ENCODE assay signal across 11 cellular contexts in the genomic region with DNA sequence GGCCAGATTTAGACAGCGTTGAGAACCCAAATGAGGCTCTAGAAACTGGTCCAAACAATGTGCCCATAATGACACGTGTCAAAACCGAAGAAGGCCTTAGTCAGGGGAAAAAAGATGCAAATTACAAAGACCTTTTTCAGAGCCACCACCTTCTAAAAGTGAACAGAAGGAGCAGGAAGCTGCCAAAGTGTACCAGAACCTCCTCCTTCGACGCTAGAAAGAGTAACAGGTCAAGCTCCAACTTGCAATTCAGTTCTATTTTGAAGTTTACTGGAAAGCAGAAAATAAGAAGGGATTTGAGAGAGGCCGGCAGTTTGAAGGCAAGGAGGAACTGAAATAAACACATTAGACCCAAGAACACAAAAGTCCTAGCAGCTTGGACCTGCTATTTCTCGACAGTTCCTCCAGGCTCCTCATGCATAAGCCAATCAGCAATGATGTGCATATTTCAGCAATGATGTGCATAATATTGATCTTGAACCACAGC.
DNase-seq lines count a peak whose midpoint lies in the region; ATAC-seq and TF ChIP-seq lines count a peak whose summit lies in the region.
"Had no signal": no experiment of that assay in that cellular context is flagged by ENCODE, and none has a peak within 500 bp of the region (broad histone marks: within the 10 kb centered on the region; RNA-seq: fewer than 3 reads in every experiment).

No MANE protein-coding gene starts in this region.

- no peak overlapping the region for H3K23ac ChIP-seq in H9 (ENCODE audit: insufficient read length, low read depth, low read length)

- no peak overlapping the region for H2AFZ ChIP-seq in H9 (ENCODE audit: low read length)

- H4K20me1 ChIP-seq in H9 (ENCODE audit: control insufficient read depth, insufficient read depth, insufficient read length), result no peaks in the 10 kb centered on the region

- no peak overlapping the region for H2AK5ac ChIP-seq in H9 (ENCODE audit: insufficient read length, low read length)

- POLR2A ChIA-PET in activated CD4-positive, alpha-beta memory T cell treated with anti-CD3 and anti-CD28 coated beads, Interleukin-2, amount 10 ng/mL, durations not matched to agents 7 days and 5 days (lab: Charles Lee), result no interaction called here

- peak overlapping the region in 2 of 3 experiments; percentile 54 to 63; a peak in 3 of 7 replicates for H3K27ac Mint-ChIP-seq in H9
- H3K27ac Mint-ChIP-seq in stimulated activated memory B cell treated with anti-CD40 and anti-IgM and Interleukin-4, amounts not matched to agents 10 μg/mL and 1 μg/mL and 100 μg/mL, for 72 hours, result peak overlapping the region; percentile 83
- no peak overlapping the region for H3K27ac Mint-ChIP-seq in activated CD4-positive, alpha-beta memory T cell treated with anti-CD3 and anti-CD28 coated beads, Interleukin-2, amount 10 ng/mL, durations not matched to agents 7 days and 5 days

- peaks cover 2 to 4% of the 10 kb centered on the region in 2 experiments; a peak in 3 of 5 replicates for H3K9me3 Mint-ChIP-seq in H9
- H3K9me3 Mint-ChIP-seq in stimulated activated memory B cell treated with anti-CD40 and anti-IgM and Interleukin-4, amounts not matched to agents 10 μg/mL and 1 μg/mL and 100 μg/mL, for 72 hours, result no peaks in the 10 kb centered on the region
- no peaks in the 10 kb centered on the region for H3K9me3 Mint-ChIP-seq in activated CD4-positive, alpha-beta memory T cell treated with anti-CD3 and anti-CD28 coated beads, Interleukin-2, amount 10 ng/mL, durations not matched to agents 7 days and 5 days

- H2BK15ac ChIP-seq in H9 (ENCODE audit: low read depth, low read length), result no peak overlapping the region

- peaks cover 3 to 18% (median 6%) of the 10 kb centered on the region in 3 experiments; a peak in 6 of 7 replicates for H3K36me3 Mint-ChIP-seq in H9 (ENCODE audit: insufficient read depth in 1 of 3, low read depth in 3 of 3)
- H3K36me3 Mint-ChIP-seq in stimulated activated memory B cell treated with anti-CD40 and anti-IgM and Interleukin-4, amounts not matched to agents 10 μg/mL and 1 μg/mL and 100 μg/mL, for 72 hours, result peaks cover 9% of the 10 kb centered on the region
- peaks cover 11% of the 10 kb centered on the region for H3K36me3 Mint-ChIP-seq in activated CD4-positive, alpha-beta memory T cell treated with anti-CD3 and anti-CD28 coated beads, Interleukin-2, amount 10 ng/mL, durations not matched to agents 7 days and 5 days (ENCODE audit: low read depth)

- H3K4me1 Mint-ChIP-seq in H9, result peaks cover 30 to 46% of the 10 kb centered on the region in 2 experiments
- peaks cover 59% of the 10 kb centered on the region for H3K4me1 Mint-ChIP-seq in stimulated activated memory B cell treated with anti-CD40 and anti-IgM and Interleukin-4, amounts not matched to agents 10 μg/mL and 1 μg/mL and 100 μg/mL, for 72 hours
- peaks cover 11% of the 10 kb centered on the region for H3K4me1 Mint-ChIP-seq in activated CD4-positive, alpha-beta memory T cell treated with anti-CD3 and anti-CD28 coated beads, Interleukin-2, amount 10 ng/mL, durations not matched to agents 7 days and 5 days

- H3K14ac ChIP-seq in H9 (ENCODE audit: insufficient read depth, low read length), result no peak overlapping the region

- CTCF ChIA-PET in activated CD4-positive, alpha-beta memory T cell treated with anti-CD3 and anti-CD28 coated beads, Interleukin-2, amount 10 ng/mL, durations not matched to agents 7 days and 5 days (lab: Charles Lee), result no interaction called here

- no peaks in the 10 kb centered on the region for H3K79me1 ChIP-seq in H9 (ENCODE audit: insufficient read depth, low read depth, low read length, poor library complexity, severe bottlenecking)

- H3K4me2 ChIP-seq in H9 (ENCODE audit: insufficient read depth, insufficient read length, low read length), result no peak overlapping the region

- no peak overlapping the region for H4K91ac ChIP-seq in H9 (ENCODE audit: insufficient read length, low read depth, low read length)

- H3K27me3 ChIP-seq in H9 (ENCODE audit: insufficient read depth, low read length), result no peaks in the 10 kb centered on the region

- no peak overlapping the region for H3K27ac ChIP-seq in H9 (ENCODE audit: insufficient read length, low read depth, low read length)
- H3K27ac ChIP-seq: epithelial cell of prostate had no signal

- no peak overlapping the region for H4K8ac ChIP-seq in H9 (replicated peaks; ENCODE audit: insufficient read length, low read depth, low read length)

- H3K23me2 ChIP-seq in H9 (ENCODE audit: insufficient read length, low read depth, low read length, poor library complexity, severe bottlenecking), result no peaks in the 10 kb centered on the region

- H3K4ac ChIP-seq in H9 (ENCODE audit: low read depth, low read length), result no peak overlapping the region

- H3K4me1 ChIP-seq in H9 (ENCODE audit: insufficient read depth, low read length), result no peaks in the 10 kb centered on the region; the same call in 1 of the 2 replicates

- H3T11ph ChIP-seq in H9 (ENCODE audit: low read length), result no peak overlapping the region

- no peak overlapping the region for H2BK120ac ChIP-seq in H9 (ENCODE audit: low read depth, low read length, poor library complexity, severe bottlenecking)

- H2BK20ac ChIP-seq in H9 (ENCODE audit: low read depth, low read length, poor library complexity, severe bottlenecking), result no peak overlapping the region

- H2BK5ac ChIP-seq in H9 (ENCODE audit: insufficient read length, low read length), result no peak overlapping the region

- no peak overlapping the region for H3K4me3 Mint-ChIP-seq in H9
- H3K4me3 Mint-ChIP-seq in stimulated activated memory B cell treated with anti-CD40 and anti-IgM and Interleukin-4, amounts not matched to agents 10 μg/mL and 1 μg/mL and 100 μg/mL, for 72 hours, result peak overlapping the region; percentile 42
- no peak overlapping the region for H3K4me3 Mint-ChIP-seq in activated CD4-positive, alpha-beta memory T cell treated with anti-CD3 and anti-CD28 coated beads, Interleukin-2, amount 10 ng/mL, durations not matched to agents 7 days and 5 days
- H3K4me3 Mint-ChIP-seq: naive thymus-derived CD8-positive, alpha-beta T cell had no signal

- no peak overlapping the region for H3K18ac ChIP-seq in H9 (ENCODE audit: insufficient read length, low read depth, low read length)

- H3K9me3 ChIP-seq in H9 (ENCODE audit: control insufficient read depth, low read depth, low read length), result no peaks in the 10 kb centered on the region

- no CpG with 5 or more reads among the region's 7 CpGs for WGBS in H9 (ENCODE audit: extremely low coverage, insufficient read length, low lambda C conversion rate)

- H2BK12ac ChIP-seq in H9 (ENCODE audit: insufficient read length, low read depth, low read length), result no peak overlapping the region

- ATAC-seq in GM18867 (IDR thresholded peaks at IDR 0.05; ENCODE audit: unreplicated experiment) (peak; percentile 76), esophagus mucosa (no peak), HG02973 (IDR thresholded peaks at IDR 0.05; ENCODE audit: unreplicated experiment) (no peak)
- ATAC-seq in stimulated activated memory B cell treated with anti-CD40 and anti-IgM and Interleukin-4, amounts not matched to agents 10 μg/mL and 1 μg/mL and 100 μg/mL, for 72 hours, result peak; percentile 89
- ATAC-seq: naive thymus-derived CD8-positive, alpha-beta T cell had no signal

- no peak for DNase-seq in H9
- peak; percentile 80 for DNase-seq in NOMO-1 treated with DMSO at 0.1 percent for 48 hours (lab: John Stamatoyannopoulos, UW; ENCODE audit: unreplicated experiment)
- no peak for DNase-seq in activated CD4-positive, alpha-beta memory T cell treated with anti-CD3 and anti-CD28 coated beads, Interleukin-2, amount 10 ng/mL, durations not matched to agents 7 days and 5 days
- DNase-seq: activated T-cell treated with anti-CD3 and anti-CD28 coated beads, Interleukin-2, amount 50 U/mL, for 1 hour; DMS79 treated with DMSO at 0.1 percent for 48 hours; naive thymus-derived CD8-positive, alpha-beta T cell had no signal

- H3K9ac ChIP-seq in H9 (ENCODE audit: extremely low read depth, insufficient read length, low read length), result no peak overlapping the region

- H3K79me2 ChIP-seq in H9 (ENCODE audit: insufficient read depth, low read length), result peaks cover 2% of the 10 kb centered on the region; the same call in 1 of the 2 replicates

- no peak for TF ChIP-seq CTCF in H9 (conservative IDR thresholded peaks at IDR 0.05)

- H3K27me3 Mint-ChIP-seq in H9 (ENCODE audit: low read depth), result no peaks in the 10 kb centered on the region
- H3K27me3 Mint-ChIP-seq in stimulated activated memory B cell treated with anti-CD40 and anti-IgM and Interleukin-4, amounts not matched to agents 10 μg/mL and 1 μg/mL and 100 μg/mL, for 72 hours, result no peaks in the 10 kb centered on the region
- H3K27me3 Mint-ChIP-seq in activated CD4-positive, alpha-beta memory T cell treated with anti-CD3 and anti-CD28 coated beads, Interleukin-2, amount 10 ng/mL, durations not matched to agents 7 days and 5 days, result no peaks in the 10 kb centered on the region
- H3K27me3 Mint-ChIP-seq: naive thymus-derived CD8-positive, alpha-beta T cell had no signal

- no peak overlapping the region for H4K5ac ChIP-seq in H9 (ENCODE audit: insufficient read length, low read depth, low read length)

- H3K56ac ChIP-seq in H9 (ENCODE audit: insufficient read length, low read depth, low read length), result no peak overlapping the region

Comparison
In these comparisons a context has a peak if more than half of its experiments do, and no peak if none do; other contexts are left out.
1. ATAC-seq: peak in GM18867 (single experiment) and stimulated activated memory B cell treated with anti-CD40 and anti-IgM and Interleukin-4, amounts not matched to agents 10 μg/mL and 1 μg/mL and 100 μg/mL, for 72 hours (single experiment); none in esophagus mucosa (single experiment) and HG02973 (single experiment).